Comparison of ENCODE assay signal across 21 cellular contexts in the genomic region with DNA sequence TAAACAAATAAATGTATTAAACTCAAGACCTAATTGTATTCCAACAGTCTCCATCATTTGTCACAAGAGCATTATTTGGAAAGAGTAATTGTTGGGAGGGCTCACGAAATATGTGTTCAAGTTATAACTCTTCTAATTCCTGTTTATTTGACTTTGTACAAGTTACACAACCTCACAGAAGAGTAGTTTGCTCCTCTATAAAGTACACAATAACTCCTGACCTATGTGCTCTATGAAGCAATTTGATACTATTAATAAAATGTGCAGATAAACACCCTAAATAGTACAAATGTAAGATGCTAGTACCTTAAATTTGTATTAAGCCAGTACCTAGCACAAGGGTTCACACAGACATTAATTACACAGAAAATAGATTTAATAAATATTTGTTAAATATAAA.
DNase-seq lines count a peak whose midpoint lies in the region; ATAC-seq, FAIRE-seq and TF ChIP-seq lines count a peak whose summit lies in the region.
"Had no signal": no experiment of that assay in that cellular context is flagged by ENCODE, and none has a peak within 500 bp of the region (broad histone marks: within the 10 kb centered on the region; RNA-seq: fewer than 3 reads in every experiment).

No MANE protein-coding gene starts in this region.

- CTCF ChIA-PET in HepG2 (lab: Yijun Ruan, JAX; ENCODE audit: low intra/inter-chr PET ratio, low total read pairs): no interaction called here
- CTCF ChIA-PET in OCI-LY7 (lab: Charles Lee; ENCODE audit: unreplicated experiment): no interaction called here

- H2AFZ ChIP-seq in HepG2 (ENCODE audit: low read length): no peak overlapping the region
- no peak overlapping the region for H2AFZ ChIP-seq in OCI-LY7 (ENCODE audit: low read length)
- H2AFZ ChIP-seq: GM23338 had no signal

- no peak for TF ChIP-seq CTCF in heart left ventricle (IDR thresholded peaks at IDR 0.05)
- no peak for TF ChIP-seq CTCF in liver (IDR thresholded peaks at IDR 0.05; ENCODE audit: low read depth, low read length, missing input control)
- no peak for TF ChIP-seq CTCF in HepG2 (CRISPR knock-in tag; IDR thresholded peaks at IDR 0.05)
- TF ChIP-seq CTCF in OCI-LY7 (conservative IDR thresholded peaks at IDR 0.05; ENCODE audit: low read length): no peak

- BruUV-seq in HepG2 (replicated peaks; lab: Mats Ljungman, UMichigan) (no TSS peak), OCI-LY7 (replicated peaks; lab: Mats Ljungman, UMichigan) (no TSS peak)

- H4K20me1 ChIP-seq in HepG2 (ENCODE audit: insufficient read depth, low read length) (no peaks in the 10 kb centered on the region), OCI-LY7 (ENCODE audit: insufficient read depth, low read length) (no peaks in the 10 kb centered on the region)
- H4K20me1 ChIP-seq: BLaER1 had no signal

- H3K36me3 ChIP-seq in heart left ventricle (no peaks in the 10 kb centered on the region), liver (ENCODE audit: control insufficient read depth in 4 of 4, insufficient read depth in 3 of 4, low read depth in 1 of 4, low read length in 3 of 4) (no peaks in the 10 kb centered on the region), HepG2 (replicated peaks in 1 of 2; ENCODE audit: control insufficient read depth in 1 of 2, insufficient read depth in 2 of 2, low read length in 2 of 2) (no peaks in the 10 kb centered on the region), OCI-LY7 (ENCODE audit: insufficient read depth, low read length) (no peaks in the 10 kb centered on the region)
- H3K36me3 ChIP-seq: BLaER1 had no signal

- H3K27me3 ChIP-seq in heart left ventricle (no peaks in the 10 kb centered on the region), liver (ENCODE audit: control insufficient read depth in 4 of 4, insufficient read depth in 4 of 4, low read length in 3 of 4) (no peaks in the 10 kb centered on the region), HepG2 (ENCODE audit: control insufficient read depth in 1 of 2, insufficient read depth in 2 of 2, low read length in 2 of 2) (no peaks in the 10 kb centered on the region)
- H3K27me3 ChIP-seq: BLaER1 had no signal

- H3K79me2 ChIP-seq in HepG2 (ENCODE audit: insufficient read depth, low read length): no peaks in the 10 kb centered on the region
- no peaks in the 10 kb centered on the region for H3K79me2 ChIP-seq in OCI-LY7 (ENCODE audit: insufficient read depth, low read depth, low read length)

- POLR2A ChIA-PET in HepG2 (lab: Yijun Ruan, JAX) (no interaction called here), OCI-LY7 (lab: Charles Lee) (interaction anchor here (0.6 kb wide), 1 partner anchor 412 kb away, joined by 4 read pairs; no protein-coding TSS in a partner anchor)

- H3K4me1 ChIP-seq in heart left ventricle: peaks cover 0 to 6% (median 0%) of the 10 kb centered on the region in 12 donors
- H3K4me1 ChIP-seq in liver (ENCODE audit: control insufficient read depth in 4 of 4, insufficient read depth in 4 of 4, low read length in 3 of 4): peaks cover 0 to 14% (median 7%) of the 10 kb centered on the region in 4 donors
- H3K4me1 ChIP-seq in HepG2 (ENCODE audit: insufficient read depth, low read length): no peaks in the 10 kb centered on the region
- no peaks in the 10 kb centered on the region for H3K4me1 ChIP-seq in OCI-LY7 (ENCODE audit: insufficient read depth, low read length, poor library complexity, severe bottlenecking)
- H3K4me1 ChIP-seq: BLaER1, Caco-2 had no signal

- in situ Hi-C loops in HepG2 (cut with HindIII; ENCODE audit: extremely low pct_ligation_motif_present, low pct_unique_long_range_greater_than_20kb): no loop called here

- intact Hi-C loops in heart left ventricle (cut with DNase I) (no loop called here), Right ventricle myocardium inferior (cut with DNase I) (no loop called here), HepG2 (cut with micrococcal nuclease; ENCODE audit: unreplicated experiment) (no loop called here), OCI-LY7 (cut with micrococcal nuclease; ENCODE audit: unreplicated experiment) (no loop called here)

- H3K9me3 ChIP-seq in heart left ventricle: no peaks in the 10 kb centered on the region
- H3K9me3 ChIP-seq in liver (ENCODE audit: control insufficient read depth in 4 of 4, low read length in 3 of 4): no peaks in the 10 kb centered on the region
- H3K9me3 ChIP-seq in HepG2 (ENCODE audit: low read length): no peaks in the 10 kb centered on the region
- H3K9me3 ChIP-seq in OCI-LY7 (ENCODE audit: low read length): no peaks in the 10 kb centered on the region
- H3K9me3 ChIP-seq: BLaER1, Caco-2 had no signal

- H3K9ac ChIP-seq in liver (ENCODE audit: low read depth in 1 of 2, low read length in 2 of 2) (no peak overlapping the region), HepG2 (ENCODE audit: insufficient read depth, low read depth, low read length) (no peak overlapping the region)
- H3K9ac ChIP-seq: BLaER1 had no signal

- TF ChIP-seq POLR2A in heart left ventricle (IDR thresholded peaks at IDR 0.05) (no peak), HepG2 (IDR thresholded peaks at IDR 0.05; ENCODE audit: insufficient read depth in 1 of 2, low read depth in 2 of 2, low read length in 2 of 2) (no peak)

- peak; percentile 34 to 51 (median 41) for ATAC-seq in heart left ventricle
- no peak for ATAC-seq in Right ventricle myocardium inferior
- ATAC-seq in HepG2: no peak
- peak; percentile 96 for ATAC-seq in left lobe of liver
- no peak for ATAC-seq in GM18907 (IDR thresholded peaks at IDR 0.05; ENCODE audit: unreplicated experiment)
- ATAC-seq: CD8-positive, alpha-beta T cell; GM23338; HCT116 had no signal

- H3K4me3 ChIP-seq in heart left ventricle: no peak overlapping the region
- no peak overlapping the region for H3K4me3 ChIP-seq in liver (ENCODE audit: low read depth in 1 of 3, low read length in 3 of 3)
- no peak overlapping the region for H3K4me3 ChIP-seq in HepG2 (replicated peaks in 1 of 3; ENCODE audit: insufficient read depth in 1 of 3, low read depth in 2 of 3, low read length in 3 of 3)
- H3K4me3 ChIP-seq in OCI-LY7 (ENCODE audit: low read depth, low read length, poor library complexity, severe bottlenecking): no peak overlapping the region
- H3K4me3 ChIP-seq: BLaER1, GM23338 had no signal

- H3K9me2 ChIP-seq in OCI-LY7 (ENCODE audit: insufficient read depth, low read length): no peaks in the 10 kb centered on the region

- H3K27ac ChIP-seq in heart left ventricle (no peak overlapping the region), liver (ENCODE audit: low read depth in 1 of 2, low read length in 2 of 2) (peak overlapping the region; percentile 63 to 68), HepG2 (ENCODE audit: extremely low read length, insufficient read depth, low read length) (no peak overlapping the region), OCI-LY7 (ENCODE audit: low read depth, low read length, poor library complexity, severe bottlenecking) (no peak overlapping the region)
- H3K27ac ChIP-seq: BLaER1, C4-2B had no signal

- WGBS in heart left ventricle, 4 donors: 60 to 86% (median 80%) methylated on average over 1 of the region's 1 CpG
- WGBS in liver: 32% methylated on average over 1 of the region's 1 CpG
- WGBS in HepG2 (ENCODE audit: low lambda C conversion rate): 4% methylated on average over 1 of the region's 1 CpG

- DNase-seq in heart left ventricle: no peak
- no peak for DNase-seq in Right ventricle myocardium inferior (ENCODE audit: missing footprints)
- DNase-seq in HepG2 (ENCODE audit: low spot score): no peak
- no peak for DNase-seq in left lobe of liver (ENCODE audit: low spot score)
- DNase-seq in OCI-LY7 (ENCODE audit: low spot score): no peak
- DNase-seq: Caco-2; CD4-positive, CD25-positive, alpha-beta regulatory T cell; CD8-positive, alpha-beta T cell; DMS153; DND-41; H9 had no signal

- TF ChIP-seq EP300 in HepG2 (IDR thresholded peaks at IDR 0.05; ENCODE audit: low read depth in 2 of 2, low read length in 2 of 2) (no peak), HepG2 (CRISPR knock-in tag; IDR thresholded peaks at IDR 0.05; ENCODE audit: borderline replicate concordance) (no peak)

- TF ChIP-seq RAD21 in liver (IDR thresholded peaks at IDR 0.05): peak; percentile 45 to 55
- no peak for TF ChIP-seq RAD21 in HepG2 (CRISPR knock-in tag; IDR thresholded peaks at IDR 0.05)

- no peak for FAIRE-seq in HepG2 (lab: Jason Lieb, UNC)
- FAIRE-seq: A204.1, G401.6, GM12892, GM19239 had no signal

- H3K4me2 ChIP-seq in HepG2 (ENCODE audit: low read depth, low read length) (no peak overlapping the region), OCI-LY7 (ENCODE audit: low read length) (no peak overlapping the region)
- H3K4me2 ChIP-seq: BLaER1, GM23338 had no signal

TF ChIP-seq in HepG2, 621 proteins besides CTCF, POLR2A, EP300 and RAD21:
- TF ChIP-seq PHF20 (CRISPR knock-in tag; IDR thresholded peaks at IDR 0.05): no peak
TF ChIP-seq in HepG2: peak in this region for 0.

Comparison
In these comparisons a context has a peak if more than half of its experiments do, and no peak if none do; other contexts are left out.
1. ATAC-seq: peak in heart left ventricle (4 of 4) and left lobe of liver (single experiment); none in Right ventricle myocardium inferior (single experiment), HepG2 (single experiment) and GM18907 (single experiment).
2. H3K27ac ChIP-seq: peak in liver (2 of 2); none in heart left ventricle (0 of 12), HepG2 (single experiment) and OCI-LY7 (single experiment).